ENCODE assay signal across 20 cellular contexts in genomic region chr10:1654811-1655356, GRCh38.
DNase-seq lines count a peak whose midpoint lies in the region; ATAC-seq and TF ChIP-seq lines count a peak whose summit lies in the region.
"Had no signal": no experiment of that assay in that cellular context is flagged by ENCODE, and none has a peak within 500 bp of the region (broad histone marks: within the 10 kb centered on the region; RNA-seq: fewer than 3 reads in every experiment).

No MANE protein-coding gene starts in this region.

- H3K4me1 ChIP-seq in endodermal cell (ENCODE audit: control insufficient read depth, insufficient read depth, low read length) (no peaks in the 10 kb centered on the region), mucosa of descending colon (ENCODE audit: low read depth) (peaks cover 3% of the 10 kb centered on the region), upper lobe of right lung (no peaks in the 10 kb centered on the region)

- H3K27me3 Mint-ChIP-seq in stimulated activated naive CD8-positive, alpha-beta T cell treated with anti-CD3 and anti-CD28 coated beads, Interleukin-15, amount 100 ng/mL, for 72 hours, result peaks cover 18% of the 10 kb centered on the region
- peaks cover 2% of the 10 kb centered on the region for H3K27me3 Mint-ChIP-seq in endodermal cell (ENCODE audit: insufficient read depth)
- peaks cover 13% of the 10 kb centered on the region for H3K27me3 Mint-ChIP-seq in activated CD4-positive, alpha-beta T cell treated with anti-CD3 and anti-CD28 coated beads, Interleukin-2, amount 10 ng/mL, durations not matched to agents 24 days and 14 days
- H3K27me3 Mint-ChIP-seq: CD4-positive, CD25-positive, alpha-beta regulatory T cell had no signal

- H3K4me3 Mint-ChIP-seq in stimulated activated naive CD8-positive, alpha-beta T cell treated with anti-CD3 and anti-CD28 coated beads, Interleukin-15, amount 100 ng/mL, for 72 hours, result no peak overlapping the region
- no peak overlapping the region for H3K4me3 Mint-ChIP-seq in endodermal cell
- no peak overlapping the region for H3K4me3 Mint-ChIP-seq in stimulated activated effector memory CD8-positive, alpha-beta T cell treated with anti-CD3 and anti-CD28 coated beads, Interleukin-12 subunit alpha, Interleukin-12 subunit beta, amount 100 ng/mL, for 72 hours
- no peak overlapping the region for H3K4me3 Mint-ChIP-seq in activated CD4-positive, alpha-beta T cell treated with anti-CD3 and anti-CD28 coated beads, Interleukin-2, amount 10 ng/mL, durations not matched to agents 24 days and 14 days
- H3K4me3 Mint-ChIP-seq: B cell; CD4-positive, CD25-positive, alpha-beta regulatory T cell; HFFc6 had no signal

- no peak overlapping the region for H3K27ac ChIP-seq in endodermal cell (ENCODE audit: low read depth, low read length)
- no peak overlapping the region for H3K27ac ChIP-seq in upper lobe of right lung

- H3K9ac ChIP-seq in endodermal cell (ENCODE audit: extremely low read depth, low read length, poor library complexity, severe bottlenecking), result no peak overlapping the region

- TF ChIP-seq CTCF in endodermal cell (conservative IDR thresholded peaks at IDR 0.05) (no peak), mucosa of descending colon (IDR thresholded peaks at IDR 0.05) (no peak), upper lobe of right lung (IDR thresholded peaks at IDR 0.05) (no peak)

- H3K36me3 Mint-ChIP-seq in endodermal cell (ENCODE audit: low read depth), result no peaks in the 10 kb centered on the region
- H3K36me3 Mint-ChIP-seq in stimulated activated effector memory CD8-positive, alpha-beta T cell treated with anti-CD3 and anti-CD28 coated beads, Interleukin-12 subunit alpha, Interleukin-12 subunit beta, amount 100 ng/mL, for 72 hours, result no peaks in the 10 kb centered on the region
- H3K36me3 Mint-ChIP-seq in activated CD4-positive, alpha-beta T cell treated with anti-CD3 and anti-CD28 coated beads, Interleukin-2, amount 10 ng/mL, durations not matched to agents 24 days and 14 days (ENCODE audit: low read depth), result no peaks in the 10 kb centered on the region
- H3K36me3 Mint-ChIP-seq: CD4-positive, CD25-positive, alpha-beta regulatory T cell had no signal

- no peak overlapping the region for H3K27ac Mint-ChIP-seq in stimulated activated naive CD8-positive, alpha-beta T cell treated with anti-CD3 and anti-CD28 coated beads, Interleukin-15, amount 100 ng/mL, for 72 hours
- no peak overlapping the region for H3K27ac Mint-ChIP-seq in endodermal cell
- no peak overlapping the region for H3K27ac Mint-ChIP-seq in stimulated activated effector memory CD8-positive, alpha-beta T cell treated with anti-CD3 and anti-CD28 coated beads, Interleukin-12 subunit alpha, Interleukin-12 subunit beta, amount 100 ng/mL, for 72 hours
- H3K27ac Mint-ChIP-seq in activated CD4-positive, alpha-beta T cell treated with anti-CD3 and anti-CD28 coated beads, Interleukin-2, amount 10 ng/mL, durations not matched to agents 24 days and 14 days, result no peak overlapping the region
- H3K27ac Mint-ChIP-seq: B cell; CD4-positive, CD25-positive, alpha-beta regulatory T cell; HFFc6 had no signal

- H3K36me3 ChIP-seq in endodermal cell (ENCODE audit: control insufficient read depth, insufficient read depth, low read length) (no peaks in the 10 kb centered on the region), mucosa of descending colon (ENCODE audit: low read depth) (no peaks in the 10 kb centered on the region), upper lobe of right lung (no peaks in the 10 kb centered on the region)

- peak; percentile 26 for ATAC-seq in stimulated activated naive CD8-positive, alpha-beta T cell treated with anti-CD3 and anti-CD28 coated beads, Interleukin-15, amount 100 ng/mL, for 72 hours
- no peak for ATAC-seq in stimulated activated naive CD8-positive, alpha-beta T cell treated with anti-CD3 and anti-CD28 coated beads, Interleukin-15, Interleukin-2, amounts not matched to agents 100 U/mL and 50 U/mL, for 24 hours
- peak; percentile 35 for ATAC-seq in mucosa of descending colon
- ATAC-seq in upper lobe of right lung, result no peak
- no peak for ATAC-seq in stimulated activated effector memory CD8-positive, alpha-beta T cell treated with anti-CD3 and anti-CD28 coated beads, Interleukin-12 subunit alpha, Interleukin-12 subunit beta, amount 100 ng/mL, for 72 hours
- ATAC-seq: Right ventricle myocardium inferior had no signal

- intact Hi-C loops in mucosa of descending colon (cut with DNase I, micrococcal nuclease) (no loop called here), upper lobe of right lung (cut with DNase I) (no loop called here)
- intact Hi-C loops in activated CD4-positive, alpha-beta T cell treated with anti-CD3 and anti-CD28 coated beads, Interleukin-2, amount 10 ng/mL, durations not matched to agents 24 days and 14 days (cut with micrococcal nuclease), result no loop called here

- 86 to 93% methylated on average over 8 to 9 of the region's 9 CpGs for WGBS in endodermal cell (ENCODE audit: insufficient coverage in 1 of 2, insufficient read length in 1 of 2), 2 experiments

- DNase-seq in stimulated activated naive CD8-positive, alpha-beta T cell treated with anti-CD3 and anti-CD28 coated beads, Interleukin-15, amount 100 ng/mL, for 72 hours, result no peak
- no peak for DNase-seq in stimulated activated naive CD8-positive, alpha-beta T cell treated with anti-CD3 and anti-CD28 coated beads, Interleukin-15, Interleukin-2, amounts not matched to agents 100 U/mL and 50 U/mL, for 24 hours
- DNase-seq in endodermal cell (peak; percentile 54), mucosa of descending colon (peak in 1 of 3 donors; percentile 16), upper lobe of right lung (peak; percentile 45), NCI-H526 (lab: John Stamatoyannopoulos, UW) (no peak)
- DNase-seq in stimulated activated effector memory CD8-positive, alpha-beta T cell treated with anti-CD3 and anti-CD28 coated beads, Interleukin-12 subunit alpha, Interleukin-12 subunit beta, amount 100 ng/mL, for 72 hours (ENCODE audit: low spot score in 2 of 2), result no peak
- DNase-seq in activated CD4-positive, alpha-beta T cell treated with anti-CD3 and anti-CD28 coated beads, Interleukin-2, amount 10 ng/mL, durations not matched to agents 24 days and 14 days, result no peak
- DNase-seq: CD4-positive, CD25-positive, alpha-beta regulatory T cell; EL; GF-D8; HFFc6; Karpas-422; MV-4-11; NCI-H1105 treated with DMSO at 0.1 percent for 48 hours; NCI-H2029 treated with DMSO at 0.1 percent for 48 hours; NCI-H345; NCI-H524 had no signal

- H3K4me1 Mint-ChIP-seq in stimulated activated naive CD8-positive, alpha-beta T cell treated with anti-CD3 and anti-CD28 coated beads, Interleukin-15, amount 100 ng/mL, for 72 hours, result no peaks in the 10 kb centered on the region
- H3K4me1 Mint-ChIP-seq in endodermal cell, result no peaks in the 10 kb centered on the region
- peaks cover 11% of the 10 kb centered on the region for H3K4me1 Mint-ChIP-seq in stimulated activated effector memory CD8-positive, alpha-beta T cell treated with anti-CD3 and anti-CD28 coated beads, Interleukin-12 subunit alpha, Interleukin-12 subunit beta, amount 100 ng/mL, for 72 hours
- peaks cover 2% of the 10 kb centered on the region for H3K4me1 Mint-ChIP-seq in activated CD4-positive, alpha-beta T cell treated with anti-CD3 and anti-CD28 coated beads, Interleukin-2, amount 10 ng/mL, durations not matched to agents 24 days and 14 days
- H3K4me1 Mint-ChIP-seq: CD4-positive, CD25-positive, alpha-beta regulatory T cell had no signal

- H3K4me3 ChIP-seq in endodermal cell (ENCODE audit: low read length) (no peak overlapping the region), mucosa of descending colon (no peak overlapping the region), upper lobe of right lung (no peak overlapping the region)

- H3K27me3 ChIP-seq in endodermal cell (ENCODE audit: control insufficient read depth, insufficient read depth, low read length, poor library complexity, severe bottlenecking), result no peaks in the 10 kb centered on the region
- no peaks in the 10 kb centered on the region for H3K27me3 ChIP-seq in upper lobe of right lung

- no peaks in the 10 kb centered on the region for H3K9me3 Mint-ChIP-seq in stimulated activated naive CD8-positive, alpha-beta T cell treated with anti-CD3 and anti-CD28 coated beads, Interleukin-15, amount 100 ng/mL, for 72 hours
- no peaks in the 10 kb centered on the region for H3K9me3 Mint-ChIP-seq in endodermal cell
- no peaks in the 10 kb centered on the region for H3K9me3 Mint-ChIP-seq in stimulated activated effector memory CD8-positive, alpha-beta T cell treated with anti-CD3 and anti-CD28 coated beads, Interleukin-12 subunit alpha, Interleukin-12 subunit beta, amount 100 ng/mL, for 72 hours
- H3K9me3 Mint-ChIP-seq in activated CD4-positive, alpha-beta T cell treated with anti-CD3 and anti-CD28 coated beads, Interleukin-2, amount 10 ng/mL, durations not matched to agents 24 days and 14 days, result no peaks in the 10 kb centered on the region
- H3K9me3 Mint-ChIP-seq: CD4-positive, CD25-positive, alpha-beta regulatory T cell had no signal

- H3K9me3 ChIP-seq in endodermal cell (ENCODE audit: control insufficient read depth, low read length), result no peaks in the 10 kb centered on the region
- H3K9me3 ChIP-seq in mucosa of descending colon, result no peaks in the 10 kb centered on the region
- H3K9me3 ChIP-seq in upper lobe of right lung, result no peaks in the 10 kb centered on the region

Comparison
In these comparisons a context has a peak if more than half of its experiments do, and no peak if none do; other contexts are left out.
1. ATAC-seq: peak in stimulated activated naive CD8-positive, alpha-beta T cell treated with anti-CD3 and anti-CD28 coated beads, Interleukin-15, amount 100 ng/mL, for 72 hours (single experiment) and mucosa of descending colon (single experiment); none in stimulated activated naive CD8-positive, alpha-beta T cell treated with anti-CD3 and anti-CD28 coated beads, Interleukin-15, Interleukin-2, amounts not matched to agents 100 U/mL and 50 U/mL, for 24 hours (single experiment), upper lobe of right lung (single experiment) and stimulated activated effector memory CD8-positive, alpha-beta T cell treated with anti-CD3 and anti-CD28 coated beads, Interleukin-12 subunit alpha, Interleukin-12 subunit beta, amount 100 ng/mL, for 72 hours (single experiment).
2. DNase-seq: peak in endodermal cell (single experiment) and upper lobe of right lung (single experiment); none in stimulated activated naive CD8-positive, alpha-beta T cell treated with anti-CD3 and anti-CD28 coated beads, Interleukin-15, amount 100 ng/mL, for 72 hours (0 of 2), stimulated activated naive CD8-positive, alpha-beta T cell treated with anti-CD3 and anti-CD28 coated beads, Interleukin-15, Interleukin-2, amounts not matched to agents 100 U/mL and 50 U/mL, for 24 hours (single experiment), NCI-H526 (0 of 2), stimulated activated effector memory CD8-positive, alpha-beta T cell treated with anti-CD3 and anti-CD28 coated beads, Interleukin-12 subunit alpha, Interleukin-12 subunit beta, amount 100 ng/mL, for 72 hours (0 of 2) and activated CD4-positive, alpha-beta T cell treated with anti-CD3 and anti-CD28 coated beads, Interleukin-2, amount 10 ng/mL, durations not matched to agents 24 days and 14 days (single experiment).